In genomic region chr14:54651018-54651351, GRCh38 we compare ENCODE assay signal across 10 cellular contexts.
DNase-seq lines count a peak whose midpoint lies in the region; ATAC-seq and TF ChIP-seq lines count a peak whose summit lies in the region.
"Had no signal": no experiment of that assay in that cellular context is flagged by ENCODE, and none has a peak within 500 bp of the region (broad histone marks: within the 10 kb centered on the region; RNA-seq: fewer than 3 reads in every experiment).

No MANE protein-coding gene starts in this region.

- H3K4me1 ChIP-seq in ACC112 (ENCODE audit: control insufficient read depth, insufficient read depth, low read length, unreplicated experiment) (peaks cover 59% of the 10 kb centered on the region), SJSA1 (replicated peaks) (peaks cover 55% of the 10 kb centered on the region), foreskin keratinocyte (peaks cover 39% of the 10 kb centered on the region), rectal smooth muscle tissue (ENCODE audit: control insufficient read depth, insufficient read depth, low read length) (peaks cover 46% of the 10 kb centered on the region)

- DNase-seq in SJSA1 (ENCODE audit: low read depth in 1 of 2, low spot score in 2 of 2) (peak in 1 of 2 experiments; percentile 60), foreskin keratinocyte (no peak), T-helper 2 cell (no peak), NCI-H2081 (lab: John Stamatoyannopoulos, UW) (no peak)
- DNase-seq: activated B cell treated with CpG ODN at 0.5 μM for 24 hours, NCI-H2107 had no signal

- no peak for TF ChIP-seq CTCF in foreskin keratinocyte (conservative IDR thresholded peaks at IDR 0.05)

- H3K4me3 ChIP-seq in ACC112 (ENCODE audit: low read depth, low read length) (peak overlapping the region; percentile 63; the same call in 1 of the 2 replicates), SJSA1 (no peak overlapping the region), rectal smooth muscle tissue (ENCODE audit: low read length) (no peak overlapping the region)

- H3K27ac ChIP-seq in ACC112 (ENCODE audit: low read depth, low read length), result peak overlapping the region; percentile 100
- H3K27ac ChIP-seq in SJSA1, result peak overlapping the region; percentile 99
- H3K27ac ChIP-seq in foreskin keratinocyte, result peak overlapping the region; percentile 88
- H3K27ac ChIP-seq in rectal smooth muscle tissue (ENCODE audit: low read depth, low read length), result peak overlapping the region; percentile 69

- H3K36me3 ChIP-seq in ACC112 (ENCODE audit: insufficient read depth, low read length) (no peaks in the 10 kb centered on the region), SJSA1 (no peaks in the 10 kb centered on the region), rectal smooth muscle tissue (ENCODE audit: control insufficient read depth, insufficient read depth, low read length) (no peaks in the 10 kb centered on the region)

- H3K9me3 ChIP-seq in SJSA1 (replicated peaks), result no peaks in the 10 kb centered on the region

- H3K27me3 ChIP-seq in ACC112 (ENCODE audit: insufficient read depth, low read length) (no peaks in the 10 kb centered on the region), SJSA1 (replicated peaks) (no peaks in the 10 kb centered on the region), foreskin keratinocyte (no peaks in the 10 kb centered on the region), rectal smooth muscle tissue (ENCODE audit: control insufficient read depth, insufficient read depth, low read length) (no peaks in the 10 kb centered on the region)

- H2AFZ ChIP-seq in ACC112 (ENCODE audit: low read length, unreplicated experiment), result no peak overlapping the region

- no peak overlapping the region for H3K9ac ChIP-seq in rectal smooth muscle tissue (ENCODE audit: low read length)

- ATAC-seq in foreskin keratinocyte (no peak), HG03439 (IDR thresholded peaks at IDR 0.05; ENCODE audit: unreplicated experiment) (no peak), HG03469 (IDR thresholded peaks at IDR 0.05; ENCODE audit: unreplicated experiment) (no peak)

- H3K79me2 ChIP-seq in ACC112 (ENCODE audit: control insufficient read depth, insufficient read depth, low read length, unreplicated experiment), result peaks cover 46% of the 10 kb centered on the region
